ENCODE assay signal across 19 cellular contexts in the genomic region with DNA sequence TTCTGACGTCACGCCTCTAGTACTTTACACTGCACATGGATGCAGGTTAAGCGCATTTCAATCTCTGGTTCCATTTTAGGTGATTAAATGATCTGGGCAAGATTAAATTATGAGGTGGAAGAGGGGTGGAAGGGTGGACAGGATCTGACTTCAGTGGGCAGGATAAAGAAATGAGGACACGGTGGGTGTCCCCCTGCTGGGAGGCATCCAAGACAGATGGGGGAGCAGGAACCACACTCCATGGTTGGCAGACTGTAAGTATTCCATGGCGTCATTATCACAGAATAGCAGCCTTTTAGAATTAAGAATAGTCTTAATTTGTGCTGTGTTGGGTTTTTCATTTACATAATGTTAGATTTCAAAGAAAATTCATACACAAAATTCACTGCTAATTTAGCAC. TPM values are rescaled to one million over a fixed set of nuclear protein-coding genes. Genes with fewer than 3 reads are reported as not detected.
DNase-seq lines count a peak whose midpoint lies in the region; ATAC-seq and TF ChIP-seq lines count a peak whose summit lies in the region.
"Had no signal": no experiment of that assay in that cellular context is flagged by ENCODE, and none has a peak within 500 bp of the region (broad histone marks: within the 10 kb centered on the region; RNA-seq: fewer than 3 reads in every experiment).

No MANE protein-coding gene starts in this region.

- peaks cover 58% of the 10 kb centered on the region for H3F3A ChIP-seq in SU-DHL-6 (ENCODE audit: insufficient read depth)

- no peak overlapping the region for H2AFZ ChIP-seq in SU-DHL-6 (ENCODE audit: low read depth, low read length, severe bottlenecking)

- no peaks in the 10 kb centered on the region for H3K36me3 Mint-ChIP-seq in activated T-cell treated with anti-CD3 and anti-CD28 coated beads, Interleukin-2, amount 50 U/mL, for 72 hours (ENCODE audit: insufficient read depth in 2 of 2)
- peaks cover 62 to 70% of the 10 kb centered on the region in 2 donors for H3K36me3 Mint-ChIP-seq in CD4-positive, alpha-beta memory T cell
- peaks cover 8 to 75% (median 51%) of the 10 kb centered on the region in 5 donors for H3K36me3 Mint-ChIP-seq in naive thymus-derived CD4-positive, alpha-beta T cell
- H3K36me3 Mint-ChIP-seq in endodermal cell (ENCODE audit: low read depth) (no peaks in the 10 kb centered on the region), Calu3 (ENCODE audit: insufficient read depth, unreplicated experiment) (no peaks in the 10 kb centered on the region)

- BruUV-seq in A673 (replicated peaks; lab: Mats Ljungman, UMichigan) (no TSS peak), Calu3 (replicated peaks; lab: Mats Ljungman, UMichigan) (no TSS peak)

- intact Hi-C loops in CD4-positive, alpha-beta memory T cell (cut with micrococcal nuclease): no loop called here
- intact Hi-C loops in naive thymus-derived CD4-positive, alpha-beta T cell (cut with micrococcal nuclease): no loop called here
- intact Hi-C loops in A673 (cut with micrococcal nuclease; ENCODE audit: unreplicated experiment): no loop called here
- intact Hi-C loops in Calu3 (cut with micrococcal nuclease; ENCODE audit: unreplicated experiment): no loop called here

- WGBS in endodermal cell (ENCODE audit: insufficient coverage in 1 of 2, insufficient read length in 1 of 2), 2 experiments: 88 to 89% methylated on average over 3 to 5 of the region's 5 CpGs

- peaks cover 57% of the 10 kb centered on the region for H3K4me1 Mint-ChIP-seq in activated T-cell treated with anti-CD3 and anti-CD28 coated beads, Interleukin-2, amount 50 U/mL, for 72 hours (ENCODE audit: low read depth)
- H3K4me1 Mint-ChIP-seq in CD4-positive, alpha-beta memory T cell: peaks cover 41 to 74% (median 55%) of the 10 kb centered on the region in 4 donors
- peaks cover 51 to 92% (median 71%) of the 10 kb centered on the region in 7 donors for H3K4me1 Mint-ChIP-seq in naive thymus-derived CD4-positive, alpha-beta T cell
- H3K4me1 Mint-ChIP-seq in endodermal cell (peaks cover 22% of the 10 kb centered on the region), Calu3 (ENCODE audit: low read depth, unreplicated experiment) (no peaks in the 10 kb centered on the region)

- no peak for TF ChIP-seq CTCF in SU-DHL-6 (IDR thresholded peaks at IDR 0.05; ENCODE audit: insufficient read depth, low read length, poor library complexity, severe bottlenecking)
- TF ChIP-seq CTCF in endodermal cell (conservative IDR thresholded peaks at IDR 0.05): no peak
- TF ChIP-seq CTCF in A673 (conservative IDR thresholded peaks at IDR 0.05; ENCODE audit: low read depth, low read length): no peak
- TF ChIP-seq CTCF in Calu3 (IDR thresholded peaks at IDR 0.05; ENCODE audit: unreplicated experiment): no peak

- POLR2A ChIA-PET in CD4-positive, alpha-beta memory T cell (lab: Charles Lee; ENCODE audit: partially characterized antibody): interaction anchor here (0.9 to 1.6 kb wide), 3 partner anchors 7 to 27 kb away, joined by 3 to 8 read pairs (median 4); partner anchors contain the start of genes SORL1 and SORL1-AS1
- POLR2A ChIA-PET in naive thymus-derived CD4-positive, alpha-beta T cell (lab: Charles Lee): interaction anchor here (0.6 to 15.0 kb wide), 6 partner anchors 9 to 152 kb away, joined by 3 to 425 read pairs (median 4); partner anchors contain the start of gene SC5D
- POLR2A ChIA-PET in A673 (lab: Charles Lee; ENCODE audit: low non-redundant PET): no interaction called here

- peak overlapping the region; percentile 7 to 56 for H3K4me3 Mint-ChIP-seq in activated T-cell treated with anti-CD3 and anti-CD28 coated beads, Interleukin-2, amount 50 U/mL, for 72 hours
- H3K4me3 Mint-ChIP-seq in CD4-positive, alpha-beta memory T cell: peak overlapping the region in 3 of 8 donors; percentile 6 to 27 (median 21)
- peak overlapping the region in 9 of 10 donors; percentile 25 to 99 (median 71) for H3K4me3 Mint-ChIP-seq in naive thymus-derived CD4-positive, alpha-beta T cell
- no peak overlapping the region for H3K4me3 Mint-ChIP-seq in endodermal cell
- H3K4me3 Mint-ChIP-seq in Calu3 (ENCODE audit: low read depth, unreplicated experiment): no peak overlapping the region

- CTCF ChIA-PET in CD4-positive, alpha-beta memory T cell (lab: Charles Lee; ENCODE audit: partially characterized antibody): no interaction called here
- CTCF ChIA-PET in naive thymus-derived CD4-positive, alpha-beta T cell (lab: Charles Lee): interaction anchor here (1.1 to 1.4 kb wide), 3 partner anchors 12 to 117 kb away, joined by 3 read pairs; no protein-coding TSS in a partner anchor
- CTCF ChIA-PET in A673 (lab: Charles Lee) (no interaction called here), Calu3 (lab: Charles Lee) (no interaction called here)

- no peak overlapping the region for H3K27ac ChIP-seq in CD4-positive, alpha-beta memory T cell (ENCODE audit: low read depth, low read length)
- H3K27ac ChIP-seq in SU-DHL-6 (ENCODE audit: low read depth, low read length): peak overlapping the region; percentile 98
- peak overlapping the region; percentile 83 for H3K27ac ChIP-seq in naive thymus-derived CD4-positive, alpha-beta T cell (ENCODE audit: low read depth, low read length)
- H3K27ac ChIP-seq in endodermal cell (ENCODE audit: low read depth, low read length): no peak overlapping the region
- no peak overlapping the region for H3K27ac ChIP-seq in A673 (ENCODE audit: low read depth, low read length, poor library complexity, severe bottlenecking)
- H3K27ac ChIP-seq: A549 had no signal

- peak overlapping the region; percentile 96 for H3K9ac ChIP-seq in SU-DHL-6 (ENCODE audit: low read length)
- no peak overlapping the region for H3K9ac ChIP-seq in endodermal cell (ENCODE audit: extremely low read depth, low read length, poor library complexity, severe bottlenecking)

- no peaks in the 10 kb centered on the region for H3K79me2 ChIP-seq in SU-DHL-6 (ENCODE audit: insufficient read depth, low read length)

- H3K27me3 ChIP-seq in CD4-positive, alpha-beta memory T cell (ENCODE audit: insufficient read depth, low read length): no peaks in the 10 kb centered on the region
- no peaks in the 10 kb centered on the region for H3K27me3 ChIP-seq in SU-DHL-6 (ENCODE audit: low read length)
- H3K27me3 ChIP-seq in naive thymus-derived CD4-positive, alpha-beta T cell (ENCODE audit: control insufficient read depth in 2 of 2, insufficient read depth in 2 of 2, low read length in 2 of 2): no peaks in the 10 kb centered on the region
- no peaks in the 10 kb centered on the region for H3K27me3 ChIP-seq in endodermal cell (ENCODE audit: control insufficient read depth, insufficient read depth, low read length, poor library complexity, severe bottlenecking)
- no peaks in the 10 kb centered on the region for H3K27me3 ChIP-seq in A673 (replicated peaks; ENCODE audit: insufficient read depth, low read depth, low read length, poor library complexity)

- no peaks in the 10 kb centered on the region for H4K20me1 ChIP-seq in SU-DHL-6 (ENCODE audit: low read depth, low read length)

- H3K9me3 ChIP-seq in CD4-positive, alpha-beta memory T cell (ENCODE audit: control insufficient read depth in 1 of 2, low read length in 2 of 2): no peaks in the 10 kb centered on the region
- H3K9me3 ChIP-seq in SU-DHL-6 (ENCODE audit: insufficient read depth, low read length) (no peaks in the 10 kb centered on the region), endodermal cell (ENCODE audit: control insufficient read depth, low read length) (no peaks in the 10 kb centered on the region), A673 (ENCODE audit: low read depth, low read length, poor library complexity, severe bottlenecking) (no peaks in the 10 kb centered on the region)
- peaks cover 0 to 3% (median 0%) of the 10 kb centered on the region in 3 experiments for H3K9me3 ChIP-seq in naive thymus-derived CD4-positive, alpha-beta T cell (ENCODE audit: control insufficient read depth in 2 of 3, low read length in 3 of 3)
- H3K9me3 ChIP-seq: A549 had no signal

- no peak overlapping the region for H3K4me3 ChIP-seq in CD4-positive, alpha-beta memory T cell (ENCODE audit: low read length in 2 of 2)
- peak overlapping the region; percentile 3 for H3K4me3 ChIP-seq in SU-DHL-6 (ENCODE audit: insufficient read depth, low read length, poor library complexity, severe bottlenecking)
- no peak overlapping the region for H3K4me3 ChIP-seq in naive thymus-derived CD4-positive, alpha-beta T cell (ENCODE audit: low read length)
- no peak overlapping the region for H3K4me3 ChIP-seq in endodermal cell (ENCODE audit: low read length)
- no peak overlapping the region for H3K4me3 ChIP-seq in A673 (ENCODE audit: low read depth, low read length, poor library complexity, severe bottlenecking)
- H3K4me3 ChIP-seq: A549 had no signal

- H3K4me1 ChIP-seq in CD4-positive, alpha-beta memory T cell (ENCODE audit: insufficient read depth, low read length): peaks cover 58% of the 10 kb centered on the region
- H3K4me1 ChIP-seq in naive thymus-derived CD4-positive, alpha-beta T cell (ENCODE audit: control insufficient read depth in 2 of 2, insufficient read depth in 2 of 2, low read length in 2 of 2): peaks cover 16 to 65% of the 10 kb centered on the region in 2 donors
- H3K4me1 ChIP-seq in endodermal cell (ENCODE audit: control insufficient read depth, insufficient read depth, low read length) (peaks cover 1% of the 10 kb centered on the region), A673 (ENCODE audit: insufficient read depth, low read length, poor library complexity, severe bottlenecking) (no peaks in the 10 kb centered on the region)
- H3K4me1 ChIP-seq: A549 had no signal

- no peaks in the 10 kb centered on the region for H3K27me3 Mint-ChIP-seq in activated T-cell treated with anti-CD3 and anti-CD28 coated beads, Interleukin-2, amount 50 U/mL, for 72 hours (ENCODE audit: low read depth)
- no peaks in the 10 kb centered on the region for H3K27me3 Mint-ChIP-seq in CD4-positive, alpha-beta memory T cell
- no peaks in the 10 kb centered on the region for H3K27me3 Mint-ChIP-seq in naive thymus-derived CD4-positive, alpha-beta T cell
- H3K27me3 Mint-ChIP-seq in endodermal cell (ENCODE audit: insufficient read depth) (no peaks in the 10 kb centered on the region), Calu3 (ENCODE audit: unreplicated experiment) (no peaks in the 10 kb centered on the region)

- no peaks in the 10 kb centered on the region for H3K9me2 ChIP-seq in SU-DHL-6 (replicated peaks; ENCODE audit: insufficient read depth, low read length)

- peaks cover 6% of the 10 kb centered on the region for H3K36me3 ChIP-seq in CD4-positive, alpha-beta memory T cell (ENCODE audit: insufficient read depth, low read length)
- no peaks in the 10 kb centered on the region for H3K36me3 ChIP-seq in SU-DHL-6 (ENCODE audit: low read length)
- peaks cover 0 to 3% (median 0%) of the 10 kb centered on the region in 3 experiments for H3K36me3 ChIP-seq in naive thymus-derived CD4-positive, alpha-beta T cell (ENCODE audit: control insufficient read depth in 2 of 3, insufficient read depth in 3 of 3, low read length in 3 of 3)
- H3K36me3 ChIP-seq in endodermal cell (ENCODE audit: control insufficient read depth, insufficient read depth, low read length): no peaks in the 10 kb centered on the region
- H3K36me3 ChIP-seq in A673 (ENCODE audit: insufficient read depth, low read length, poor library complexity, severe bottlenecking): no peaks in the 10 kb centered on the region

- no peaks in the 10 kb centered on the region for H3K9me3 Mint-ChIP-seq in activated T-cell treated with anti-CD3 and anti-CD28 coated beads, Interleukin-2, amount 50 U/mL, for 72 hours
- H3K9me3 Mint-ChIP-seq in CD4-positive, alpha-beta memory T cell: peaks cover 0 to 2% (median 0%) of the 10 kb centered on the region in 8 donors
- peaks cover 0 to 3% (median 0%) of the 10 kb centered on the region in 11 donors for H3K9me3 Mint-ChIP-seq in naive thymus-derived CD4-positive, alpha-beta T cell
- H3K9me3 Mint-ChIP-seq in endodermal cell (no peaks in the 10 kb centered on the region), Calu3 (ENCODE audit: low read depth, unreplicated experiment) (no peaks in the 10 kb centered on the region)
- H3K9me3 Mint-ChIP-seq: CD8-positive, alpha-beta memory T cell had no signal

- no peak for ATAC-seq in activated T-cell treated with anti-CD3 and anti-CD28 coated beads, Interleukin-2, amount 50 U/mL, for 72 hours (replicated peaks in 1 of 2)
- no peak for ATAC-seq in naive thymus-derived CD4-positive, alpha-beta T cell
- ATAC-seq: A549 had no signal

- no peak overlapping the region for H3K27ac Mint-ChIP-seq in activated T-cell treated with anti-CD3 and anti-CD28 coated beads, Interleukin-2, amount 50 U/mL, for 72 hours
- H3K27ac Mint-ChIP-seq in CD4-positive, alpha-beta memory T cell: peak overlapping the region in 5 of 7 donors; percentile 62 to 91 (median 78)
- peak overlapping the region; percentile 21 to 100 (median 95) for H3K27ac Mint-ChIP-seq in naive thymus-derived CD4-positive, alpha-beta T cell
- H3K27ac Mint-ChIP-seq in endodermal cell (no peak overlapping the region), Calu3 (ENCODE audit: unreplicated experiment) (no peak overlapping the region)

- peak overlapping the region; percentile 83 for H3K4me2 ChIP-seq in SU-DHL-6 (ENCODE audit: low read depth, low read length, poor library complexity, severe bottlenecking)
- H3K4me2 ChIP-seq: A549 had no signal

- DNase-seq in activated T-cell treated with anti-CD3 and anti-CD28 coated beads, Interleukin-2, amount 50 U/mL, for 72 hours: no peak
- no peak for DNase-seq in activated T-cell treated with anti-CD3 and anti-CD28 coated beads, Interleukin-2, amount 50 U/mL, for 1 hour
- DNase-seq in CD4-positive, alpha-beta memory T cell: no peak
- no peak for DNase-seq in naive thymus-derived CD4-positive, alpha-beta T cell
- DNase-seq in endodermal cell: no peak
- no peak for DNase-seq in A673 (ENCODE audit: low spot score)
- no peak for DNase-seq in Calu3
- DNase-seq: CD8-positive, alpha-beta memory T cell; DMS 273 treated with DMSO at 0.1 percent for 48 hours; EL; HCEC 1CT; IMR-90; NCI-H1417 treated with DMSO at 0.1 percent for 48 hours; NCI-H2029 treated with DMSO at 0.1 percent for 48 hours; NCI-H510A; NCI-H82; SHP77 had no signal

RNA-seq across cellular contexts. Expression of gene SORL1, which starts 7.6 kb away (rescaled TPM):
- 10 to 100 TPM; 66.3 to 80.0 TPM for total RNA-seq in activated T-cell treated with anti-CD3 and anti-CD28 coated beads, Interleukin-2, amount 50 U/mL, for 72 hours
- total RNA-seq in CD4-positive, alpha-beta memory T cell: 100 to 1,000 TPM; 610 to 660 TPM
- 100 to 1,000 TPM; 159 to 283 TPM for polyA plus RNA-seq in CD4-positive, alpha-beta memory T cell
- 100 to 1,000 TPM; 179 to 555 (median 375) TPM for total RNA-seq in naive thymus-derived CD4-positive, alpha-beta T cell
- 100 to 1,000 TPM; 165 to 249 TPM for polyA plus RNA-seq in naive thymus-derived CD4-positive, alpha-beta T cell
- 10 to 100 TPM; 56.4 to 57.5 TPM for total RNA-seq in endodermal cell
- polyA plus RNA-seq in endodermal cell (2013, experiment 1 of 2): 14.7 TPM
- polyA plus RNA-seq in endodermal cell (2013, experiment 2 of 2): 15.0 TPM
- total RNA-seq in A673 (2021): 0.95 and 1.2 TPM in 2 replicates
- 5.9 and 6.1 TPM in 2 replicates for total RNA-seq in Calu3 (2022)

Comparison
In these comparisons a context has a peak if more than half of its experiments do, and no peak if none do; other contexts are left out.
1. H3K27ac Mint-ChIP-seq: peak in CD4-positive, alpha-beta memory T cell (5 of 7) and naive thymus-derived CD4-positive, alpha-beta T cell (9 of 9); none in activated T-cell treated with anti-CD3 and anti-CD28 coated beads, Interleukin-2, amount 50 U/mL, for 72 hours (single experiment), endodermal cell (single experiment) and Calu3 (single experiment).
2. H3K4me3 Mint-ChIP-seq: peak in activated T-cell treated with anti-CD3 and anti-CD28 coated beads, Interleukin-2, amount 50 U/mL, for 72 hours (2 of 2) and naive thymus-derived CD4-positive, alpha-beta T cell (9 of 10); none in endodermal cell (single experiment) and Calu3 (single experiment).
3. H3K27ac ChIP-seq: peak in SU-DHL-6 (single experiment) and naive thymus-derived CD4-positive, alpha-beta T cell (single experiment); none in CD4-positive, alpha-beta memory T cell (single experiment), endodermal cell (single experiment) and A673 (single experiment).